In the genomic region with DNA sequence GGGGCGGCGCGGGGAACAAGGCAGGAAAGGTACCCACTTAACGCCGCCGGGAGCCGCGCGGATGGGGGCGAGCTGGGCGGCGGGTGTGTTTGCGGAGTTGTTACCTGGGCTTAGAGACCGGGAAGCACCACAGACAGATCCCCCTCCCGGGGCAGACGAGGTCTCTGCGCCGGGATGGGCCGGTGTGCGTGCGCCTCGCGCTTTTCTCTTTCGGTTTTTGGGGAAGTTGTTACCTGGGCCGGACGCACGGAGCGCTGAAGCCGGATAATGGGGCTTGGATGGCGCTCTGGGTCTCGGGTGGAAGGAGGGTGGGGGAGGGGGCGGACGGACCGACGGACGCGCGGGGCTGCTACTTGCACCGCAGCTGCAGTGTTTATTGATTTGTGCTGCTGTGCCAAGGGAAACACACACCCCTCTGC, we compare ENCODE assay signal across 7 cellular contexts. TPM values are rescaled to one million over a fixed set of nuclear protein-coding genes. Genes with fewer than 3 reads are reported as not detected.
DNase-seq lines count a peak whose midpoint lies in the region; ATAC-seq, FAIRE-seq and TF ChIP-seq lines count a peak whose summit lies in the region.

No MANE protein-coding gene starts in this region.

- TF ChIP-seq POLR2A in GM12878 (IDR thresholded peaks at IDR 0.05; ENCODE audit: low read depth, low read length) (peak; percentile 65), spleen (IDR thresholded peaks at IDR 0.05) (no peak)

- RAD21 ChIA-PET in GM12878 (lab: Charles Lee; ENCODE audit: unreplicated experiment), result interaction anchor here (1.5 kb wide), 1 partner anchor 288 kb away, joined by 4 read pairs; the partner anchor contains the start of gene ZNF438

- H2AFZ ChIP-seq in GM12878 (ENCODE audit: control insufficient read depth, low read depth, low read length), result peak overlapping the region; percentile 30

- H3K4me3 ChIP-seq in GM12878 (peak overlapping the region; percentile 82), spleen (peak overlapping the region; percentile 51 to 95 (median 87))

- no peak for TF ChIP-seq EP300 in GM12878 (IDR thresholded peaks at IDR 0.05; ENCODE audit: borderline replicate concordance in 1 of 2, control insufficient read depth in 1 of 2, low read depth in 2 of 2, low read length in 2 of 2)

- peak overlapping the region; percentile 100 for H3K9ac ChIP-seq in GM12878 (ENCODE audit: control insufficient read depth, insufficient read depth, low read length)

- H3K27ac Mint-ChIP-seq in T-helper 17 cell, result peak overlapping the region; percentile 95
- H3K27ac Mint-ChIP-seq in immature natural killer cell, result peak overlapping the region in 5 of 6 donors; percentile 51 to 89 (median 62)

- H3K4me1 ChIP-seq in GM12878 (ENCODE audit: control insufficient read depth, insufficient read depth, low read length) (peaks cover 7% of the 10 kb centered on the region), spleen (peaks cover 8 to 59% (median 37%) of the 10 kb centered on the region in 6 donors)

- in situ Hi-C loops in GM12878 (cut with MboI), result loop anchor here (10.0 kb wide), 1 partner anchor 485 kb away; no protein-coding TSS in a partner anchor

- H3K36me3 Mint-ChIP-seq in T-helper 17 cell (ENCODE audit: low read depth) (peaks cover 9% of the 10 kb centered on the region), immature natural killer cell (no peaks in the 10 kb centered on the region)

- SMC1A ChIA-PET in GM12878 (lab: Charles Lee; ENCODE audit: uncharacterized antibody, unreplicated experiment), result interaction anchor here (0.7 kb wide), 1 partner anchor 52 kb away, joined by 3 read pairs; no protein-coding TSS in a partner anchor

- H3K27me3 ChIP-seq in GM12878 (replicated peaks in 1 of 2; ENCODE audit: control insufficient read depth in 2 of 2, insufficient read depth in 2 of 2, low read length in 1 of 2) (no peaks in the 10 kb centered on the region), spleen (replicated peaks in 1 of 7) (peaks cover 0 to 22% (median 0%) of the 10 kb centered on the region in 7 donors)

- POLR2A ChIA-PET in GM12878 (lab: Charles Lee), result no interaction called here

- TF ChIP-seq RAD21 in GM12878 (IDR thresholded peaks at IDR 0.05; ENCODE audit: insufficient read depth, low read depth, low read length), result 0 out of 2 replicates have a peak, but pooled peaks have one; percentile 12

- peak overlapping the region; percentile 93 for H3K4me3 Mint-ChIP-seq in T-helper 17 cell
- H3K4me3 Mint-ChIP-seq in immature natural killer cell, result peak overlapping the region; percentile 89 to 95 (median 90)

- DNase-seq in T-helper 17 cell, result peak; percentile 22 to 37 (median 33)
- no peak for DNase-seq in GM12878 (ENCODE audit: low read depth, low spot score)
- peak; percentile 22 to 41 (median 26) for DNase-seq in immature natural killer cell
- DNase-seq in spleen, result no peak
- DNase-seq in foreskin melanocyte, result no peak

- TF ChIP-seq CTCF in GM12878 (IDR thresholded peaks at IDR 0.05 in 2 of 3, conservative IDR thresholded peaks at IDR 0.05 in 1 of 3; ENCODE audit: control insufficient read depth in 2 of 3, extremely low read depth in 1 of 3, insufficient read depth in 1 of 3, low read depth in 3 of 3, low read length in 3 of 3), result peak in 1 of 3 experiments; percentile 16; a peak in 2 of 6 replicates
- TF ChIP-seq CTCF in spleen (IDR thresholded peaks at IDR 0.05 in 8 of 11, conservative IDR thresholded peaks at IDR 0.05 in 3 of 11), result peak in 1 of 11 experiments; percentile 9

- H3K4me1 Mint-ChIP-seq in T-helper 17 cell (peaks cover 43% of the 10 kb centered on the region), immature natural killer cell (peaks cover 36 to 42% of the 10 kb centered on the region in 2 donors)

- H3K4me2 ChIP-seq in GM12878 (ENCODE audit: control insufficient read depth, insufficient read depth), result peak overlapping the region; percentile 72

- ATAC-seq in GM18907 (IDR thresholded peaks at IDR 0.05; ENCODE audit: unreplicated experiment), result peak; percentile 29
- peak; percentile 23 for ATAC-seq in HG03045 (IDR thresholded peaks at IDR 0.05; ENCODE audit: unreplicated experiment)
- ATAC-seq in T-helper 17 cell, result no peak
- ATAC-seq in GM12878, result peak; percentile 29

- H3K36me3 ChIP-seq in GM12878 (ENCODE audit: control insufficient read depth in 2 of 2, insufficient read depth in 2 of 2, low read length in 1 of 2) (no peaks in the 10 kb centered on the region), spleen (no peaks in the 10 kb centered on the region)

- intact Hi-C loops in GM12878 (cut with micrococcal nuclease; ENCODE audit: unreplicated experiment), result loop anchor here (1.0 to 5.0 kb wide), 5 partner anchors 33 to 593 kb away; no protein-coding TSS in a partner anchor
- intact Hi-C loops in spleen (cut with DNase I; ENCODE audit: low total_unique reads), result no loop called here

- H3K27me3 Mint-ChIP-seq in T-helper 17 cell (no peaks in the 10 kb centered on the region), immature natural killer cell (ENCODE audit: low read depth in 3 of 3) (peaks cover 10 to 24% (median 17%) of the 10 kb centered on the region in 3 donors)

- no peaks in the 10 kb centered on the region for H4K20me1 ChIP-seq in GM12878 (ENCODE audit: control insufficient read depth, insufficient read depth)

- CTCF ChIA-PET in GM12878 (lab: Yijun Ruan, JAX), result no interaction called here

- H3K79me2 ChIP-seq in GM12878 (ENCODE audit: control insufficient read depth, insufficient read depth, low read length), result peaks cover 83% of the 10 kb centered on the region

- H3K27ac ChIP-seq in GM12878 (ENCODE audit: control insufficient read depth, insufficient read depth), result peak overlapping the region; percentile 100
- peak overlapping the region; percentile 61 to 99 (median 98) for H3K27ac ChIP-seq in spleen

- no peaks in the 10 kb centered on the region for H3K9me3 Mint-ChIP-seq in immature natural killer cell

- no peak for FAIRE-seq in GM12878 (lab: Jason Lieb, UNC)

- H3K9me3 ChIP-seq in T-helper 17 cell (ENCODE audit: control insufficient read depth, low read length, poor library complexity, severe bottlenecking) (no peaks in the 10 kb centered on the region), GM12878 (replicated peaks; ENCODE audit: control insufficient read depth, insufficient read depth, low read length) (no peaks in the 10 kb centered on the region), spleen (no peaks in the 10 kb centered on the region)

- no TSS peak for BruUV-seq in GM12878 (replicated peaks; lab: Mats Ljungman, UMichigan)

- WGBS in GM12878 (ENCODE audit: insufficient coverage, insufficient replicate concordance, low lambda C conversion rate, missing lambda C conversion rate), result 0% methylated on average over 22 of the region's 39 CpGs
- WGBS in spleen, 5 donors, result 0 to 1% (median 0%) methylated on average over 30 to 39 of the region's 39 CpGs

TF ChIP-seq in GM12878, 131 proteins besides CTCF, POLR2A, EP300 and RAD21:
- no peak for TF ChIP-seq NRF1 (conservative IDR thresholded peaks at IDR 0.05; ENCODE audit: low read depth, low read length)
- TF ChIP-seq CHD1 (IDR thresholded peaks at IDR 0.05; ENCODE audit: low read depth, low read length), result peak; percentile 43; the same call in 1 of the 2 replicates
- TF ChIP-seq YBX1 (IDR thresholded peaks at IDR 0.05), result no peak
- TF ChIP-seq TCF3 (IDR thresholded peaks at IDR 0.05; ENCODE audit: borderline replicate concordance, insufficient read depth, low read depth, low read length), result 0 out of 2 replicates have a peak, but pooled peaks have one; percentile 2
- TF ChIP-seq TAF1 (IDR thresholded peaks at IDR 0.05; ENCODE audit: borderline replicate concordance, low read depth, low read length), result peak; percentile 42; the same call in 1 of the 2 replicates
- TF ChIP-seq EED (IDR thresholded peaks at IDR 0.05; ENCODE audit: low read depth), result 0 out of 2 replicates have a peak, but pooled peaks have one; percentile 28
- TF ChIP-seq SRF (IDR thresholded peaks at IDR 0.05; ENCODE audit: low read depth in 2 of 2, low read length in 2 of 2), result no peak
- 0 out of 3 replicates have a peak, but pooled peaks of 1 of the 2 experiments have one; percentile 4 for TF ChIP-seq EGR1 (IDR thresholded peaks at IDR 0.05; ENCODE audit: borderline replicate concordance in 1 of 2, low read depth in 2 of 2, low read length in 2 of 2)
- TF ChIP-seq SIN3A (IDR thresholded peaks at IDR 0.05; ENCODE audit: low read depth, low read length), result no peak
- no peak for TF ChIP-seq GABPA (IDR thresholded peaks at IDR 0.05; ENCODE audit: low read depth)
- TF ChIP-seq SUZ12 (IDR thresholded peaks at IDR 0.05; ENCODE audit: unreplicated experiment), result no peak
- TF ChIP-seq YY1 (IDR thresholded peaks at IDR 0.05; ENCODE audit: low read depth, low read length), result peak; percentile 31; the same call in 1 of the 2 replicates

RNA-seq across cellular contexts. Expression of gene ZEB1, which starts 1.2 kb away (rescaled TPM):
- total RNA-seq in T-helper 17 cell (10 to 100 TPM; 94.6 to 97.6 TPM), GM12878 (2014; rRNA removed) (19.1 and 30.7 TPM in 2 replicates), GM12878 (2014; rRNA removed; fragmentation: Illumina TruSeq; extraction: Trizol) (35.6 and 37.0 TPM in 2 replicates), GM12878 (2021) (25.7 and 26.3 TPM in 2 replicates), spleen (10 to 100 TPM; 41.6 to 51.8 (median 46.0) TPM)
- total RNA-seq in GM12878 (2013; cell fraction: nucleolus; rRNA removed), result 160 and 171 TPM in 2 replicates
- 10.3 TPM for polyA plus RNA-seq in GM12878 (2011; ENCODE audit: low read depth)
- polyA plus RNA-seq in GM12878 (2011; rRNA removed) (29.7 and 39.7 TPM in 2 replicates), GM12878 (2014; fragmentation: Illumina TruSeq; extraction: Trizol) (28.7 and 36.4 TPM in 2 replicates), GM12878 (2014; fragmentation: Nextera tagmentation; extraction: Ambion mirVana) (10 to 100 TPM; 10.4 to 16.8 TPM), GM12878 (2014; rRNA removed) (13.2 and 15.4 TPM in 2 replicates), GM12878 (2016; fragmentation: Nextera tagmentation; extraction: Ambion mirVana) (10 to 100 TPM; 23.9 to 25.1 TPM), immature natural killer cell (10 to 100 TPM in 2 of 3 donors, 1 to 10 TPM in 1; 8.4 to 17.5 (median 14.6) TPM), spleen (1 to 10 TPM; 6.6 to 8.3 (median 6.8) TPM)
- polyA plus RNA-seq in GM12878 (2011; cell fraction: cytosol; rRNA removed), result 11.4 and 12.4 TPM in 2 replicates
- polyA plus RNA-seq in GM12878 (2011; cell fraction: nucleus; rRNA removed), result 45.9 and 48.9 TPM in 2 replicates
- polyA plus RNA-seq in GM12878 (2012), result 10.9 and 15.2 TPM in 2 replicates
- 54.2 and 111 TPM in 2 replicates for polyA minus RNA-seq in GM12878 (2011; rRNA and poly(A)+ RNA removed)
- 23.4 and 26.3 TPM in 2 replicates for polyA minus RNA-seq in GM12878 (2011; cell fraction: cytosol; rRNA and poly(A)+ RNA removed)
- 87.2 and 150 TPM in 2 replicates for polyA minus RNA-seq in GM12878 (2011; cell fraction: nucleus; rRNA and poly(A)+ RNA removed)

Comparison
In these comparisons a context has a peak if more than half of its experiments do, and no peak if none do; other contexts are left out.
1. DNase-seq: peak in T-helper 17 cell (3 of 3) and immature natural killer cell (3 of 3); none in GM12878 (single experiment), spleen (single experiment) and foreskin melanocyte (single experiment).